In genomic region chr3:8452112-8452511, GRCh38 we compare ENCODE assay signal across 1 cellular context.
TF ChIP-seq lines count a peak whose summit lies in the region.

No MANE protein-coding gene starts in this region.

TF ChIP-seq in A549, 52 proteins besides CTCF, POLR2A, EP300 and RAD21 (continued from another document):
- TF ChIP-seq, protein P1, sequence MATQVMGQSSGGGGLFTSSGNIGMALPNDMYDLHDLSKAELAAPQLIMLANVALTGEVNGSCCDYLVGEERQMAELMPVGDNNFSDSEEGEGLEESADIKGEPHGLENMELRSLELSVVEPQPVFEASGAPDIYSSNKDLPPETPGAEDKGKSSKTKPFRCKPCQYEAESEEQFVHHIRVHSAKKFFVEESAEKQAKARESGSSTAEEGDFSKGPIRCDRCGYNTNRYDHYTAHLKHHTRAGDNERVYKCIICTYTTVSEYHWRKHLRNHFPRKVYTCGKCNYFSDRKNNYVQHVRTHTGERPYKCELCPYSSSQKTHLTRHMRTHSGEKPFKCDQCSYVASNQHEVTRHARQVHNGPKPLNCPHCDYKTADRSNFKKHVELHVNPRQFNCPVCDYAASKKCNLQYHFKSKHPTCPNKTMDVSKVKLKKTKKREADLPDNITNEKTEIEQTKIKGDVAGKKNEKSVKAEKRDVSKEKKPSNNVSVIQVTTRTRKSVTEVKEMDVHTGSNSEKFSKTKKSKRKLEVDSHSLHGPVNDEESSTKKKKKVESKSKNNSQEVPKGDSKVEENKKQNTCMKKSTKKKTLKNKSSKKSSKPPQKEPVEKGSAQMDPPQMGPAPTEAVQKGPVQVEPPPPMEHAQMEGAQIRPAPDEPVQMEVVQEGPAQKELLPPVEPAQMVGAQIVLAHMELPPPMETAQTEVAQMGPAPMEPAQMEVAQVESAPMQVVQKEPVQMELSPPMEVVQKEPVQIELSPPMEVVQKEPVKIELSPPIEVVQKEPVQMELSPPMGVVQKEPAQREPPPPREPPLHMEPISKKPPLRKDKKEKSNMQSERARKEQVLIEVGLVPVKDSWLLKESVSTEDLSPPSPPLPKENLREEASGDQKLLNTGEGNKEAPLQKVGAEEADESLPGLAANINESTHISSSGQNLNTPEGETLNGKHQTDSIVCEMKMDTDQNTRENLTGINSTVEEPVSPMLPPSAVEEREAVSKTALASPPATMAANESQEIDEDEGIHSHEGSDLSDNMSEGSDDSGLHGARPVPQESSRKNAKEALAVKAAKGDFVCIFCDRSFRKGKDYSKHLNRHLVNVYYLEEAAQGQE (IDR thresholded peaks at IDR 0.05): 0 out of 2 replicates have a peak, but pooled peaks have one; percentile 53
